In genomic region chr2:85793584-85793983, GRCh38 we compare ENCODE assay signal across 1 cellular context.
TF ChIP-seq lines count a peak whose summit lies in the region.

No MANE protein-coding gene starts in this region.

TF ChIP-seq in A549, 52 proteins besides CTCF, POLR2A, EP300 and RAD21 (continued from another document):
- no peak for TF ChIP-seq HMGXB4 (CRISPR knock-in tag; IDR thresholded peaks at IDR 0.05; ENCODE audit: borderline replicate concordance)
- no peak for TF ChIP-seq MAZ (IDR thresholded peaks at IDR 0.05; ENCODE audit: borderline replicate concordance, low read depth, low read length)
- no peak for TF ChIP-seq CBX8 (IDR thresholded peaks at IDR 0.05)
- TF ChIP-seq BHLHE40 (IDR thresholded peaks at IDR 0.05; ENCODE audit: low read depth, low read length) = no peak
- TF ChIP-seq USF2 (IDR thresholded peaks at IDR 0.05) = no peak
TF ChIP-seq in A549: peak in this region for 0.
